Comparison of ENCODE assay signal across 11 cellular contexts in genomic region chr2:176827269-176827668, GRCh38.
DNase-seq lines count a peak whose midpoint lies in the region; ATAC-seq, FAIRE-seq and TF ChIP-seq lines count a peak whose summit lies in the region.
"Had no signal": no experiment of that assay in that cellular context is flagged by ENCODE, and none has a peak within 500 bp of the region (broad histone marks: within the 10 kb centered on the region; RNA-seq: fewer than 3 reads in every experiment).

No MANE protein-coding gene starts in this region.

- CTCF ChIA-PET in activated CD8-positive, alpha-beta memory T cell treated with anti-CD3 and anti-CD28 coated beads, Interleukin-2, amount 10 ng/mL, durations not matched to agents 7 days and 5 days (lab: Charles Lee): interaction anchor here (0.5 to 2.5 kb wide), 5 partner anchors 10 to 321 kb away, joined by 3 to 9 read pairs (median 4); no protein-coding TSS in a partner anchor
- CTCF ChIA-PET in K562 (lab: Yijun Ruan, JAX; ENCODE audit: low intra/inter-chr PET ratio): no interaction called here

- H3K4me3 Mint-ChIP-seq in activated CD8-positive, alpha-beta memory T cell treated with anti-CD3 and anti-CD28 coated beads, Interleukin-2, amount 10 ng/mL, durations not matched to agents 7 days and 5 days: peak overlapping the region; percentile 56
- H3K4me3 Mint-ChIP-seq: WTC11 had no signal

- TF ChIP-seq POLR2A in K562 (conservative IDR thresholded peaks at IDR 0.05): no peak

- H3K4me1 Mint-ChIP-seq in activated CD8-positive, alpha-beta memory T cell treated with anti-CD3 and anti-CD28 coated beads, Interleukin-2, amount 10 ng/mL, durations not matched to agents 7 days and 5 days: peaks cover 60% of the 10 kb centered on the region

- TF ChIP-seq CTCF in K562 (IDR thresholded peaks at IDR 0.05 in 2 of 3, conservative IDR thresholded peaks at IDR 0.05 in 1 of 3; ENCODE audit: insufficient read depth in 2 of 3, low read depth in 1 of 3, low read length in 3 of 3) (no peak), colonic mucosa (IDR thresholded peaks at IDR 0.05) (no peak)

- no peaks in the 10 kb centered on the region for H3K9me2 ChIP-seq in Karpas-422 (replicated peaks; ENCODE audit: insufficient read depth, low read length)

- no peak for TF ChIP-seq EP300 in K562 (IDR thresholded peaks at IDR 0.05; ENCODE audit: low read length)

- H2AFZ ChIP-seq in Karpas-422 (ENCODE audit: low read length) (peak overlapping the region; percentile 78), K562 (ENCODE audit: low read depth, low read length) (no peak overlapping the region)

- no peaks in the 10 kb centered on the region for H3K9me1 ChIP-seq in K562 (ENCODE audit: control insufficient read depth, insufficient read depth, low read length)

- H3K27me3 ChIP-seq in Karpas-422 (ENCODE audit: low read length): no peaks in the 10 kb centered on the region
- H3K27me3 ChIP-seq in K562 (ENCODE audit: control insufficient read depth in 2 of 2, insufficient read depth in 2 of 2, low read length in 2 of 2): peaks cover 0 to 5% of the 10 kb centered on the region in 2 experiments; a peak in 3 of 5 replicates
- H3K27me3 ChIP-seq in colonic mucosa: no peaks in the 10 kb centered on the region

- no peaks in the 10 kb centered on the region for H4K20me1 ChIP-seq in Karpas-422 (ENCODE audit: insufficient read depth, low read depth, low read length)
- H4K20me1 ChIP-seq in K562 (replicated peaks; ENCODE audit: control insufficient read depth, insufficient read depth, low read length): no peaks in the 10 kb centered on the region

- FAIRE-seq in K562 (lab: Jason Lieb, UNC): no peak

- H3K4me1 ChIP-seq in Karpas-422 (ENCODE audit: low read length) (peaks cover 17% of the 10 kb centered on the region), K562 (replicated peaks in 1 of 2; ENCODE audit: control insufficient read depth in 2 of 2, insufficient read depth in 2 of 2, low read length in 2 of 2) (no peaks in the 10 kb centered on the region), colonic mucosa (no peaks in the 10 kb centered on the region)
- H3K4me1 ChIP-seq: HAP-1 had no signal

- intact Hi-C loops in K562 (cut with micrococcal nuclease): no loop called here
- intact Hi-C loops in colonic mucosa (cut with DNase I): no loop called here

- H3K9me3 ChIP-seq in Karpas-422 (ENCODE audit: low read length): no peaks in the 10 kb centered on the region
- no peaks in the 10 kb centered on the region for H3K9me3 ChIP-seq in K562 (replicated peaks; ENCODE audit: control insufficient read depth, insufficient read depth, low read depth, low read length)
- H3K9me3 ChIP-seq in colonic mucosa: no peaks in the 10 kb centered on the region
- H3K9me3 ChIP-seq: HAP-1 had no signal

- in situ Hi-C loops in K562 (cut with MboI): no loop called here

- no peaks in the 10 kb centered on the region for H3K27me3 Mint-ChIP-seq in activated CD8-positive, alpha-beta memory T cell treated with anti-CD3 and anti-CD28 coated beads, Interleukin-2, amount 10 ng/mL, durations not matched to agents 7 days and 5 days

- H3K4me2 ChIP-seq in Karpas-422 (ENCODE audit: low read depth, low read length, poor library complexity, severe bottlenecking): peak overlapping the region; percentile 21
- no peak overlapping the region for H3K4me2 ChIP-seq in K562 (ENCODE audit: insufficient read depth, low read length)

- peaks cover 13% of the 10 kb centered on the region for H3K36me3 Mint-ChIP-seq in activated CD8-positive, alpha-beta memory T cell treated with anti-CD3 and anti-CD28 coated beads, Interleukin-2, amount 10 ng/mL, durations not matched to agents 7 days and 5 days
- H3K36me3 Mint-ChIP-seq: WTC11 had no signal

- peak overlapping the region; percentile 95 for H3K27ac Mint-ChIP-seq in activated CD8-positive, alpha-beta memory T cell treated with anti-CD3 and anti-CD28 coated beads, Interleukin-2, amount 10 ng/mL, durations not matched to agents 7 days and 5 days
- H3K27ac Mint-ChIP-seq: WTC11 had no signal

- no peak overlapping the region for H3K27ac ChIP-seq in Karpas-422 (ENCODE audit: low read length)
- H3K27ac ChIP-seq in K562 (ENCODE audit: extremely low read depth, low read depth, low read length): no peak overlapping the region
- H3K27ac ChIP-seq in colonic mucosa: no peak overlapping the region
- H3K27ac ChIP-seq: C4-2B had no signal

- ATAC-seq in activated CD8-positive, alpha-beta memory T cell treated with anti-CD3 and anti-CD28 coated beads, Interleukin-2, amount 10 ng/mL, durations not matched to agents 7 days and 5 days: no peak
- ATAC-seq in K562: no peak
- no peak for ATAC-seq in GM21423 (IDR thresholded peaks at IDR 0.05; ENCODE audit: unreplicated experiment)
- ATAC-seq in GM18868 (IDR thresholded peaks at IDR 0.05; ENCODE audit: unreplicated experiment): no peak
- ATAC-seq: WTC11 had no signal

- H3K36me3 ChIP-seq in Karpas-422 (ENCODE audit: insufficient read depth, low read length) (no peaks in the 10 kb centered on the region), K562 (ENCODE audit: control insufficient read depth, insufficient read depth, low read length) (no peaks in the 10 kb centered on the region), colonic mucosa (no peaks in the 10 kb centered on the region)
- H3K36me3 ChIP-seq: HAP-1 had no signal

- WGBS in K562 (ENCODE audit: insufficient coverage, low coverage, missing lambda C conversion rate): 0% methylated on average over 3 of the region's 3 CpGs

- DNase-seq in Karpas-422: no peak
- peak; percentile 61 for DNase-seq in activated CD8-positive, alpha-beta memory T cell treated with anti-CD3 and anti-CD28 coated beads, Interleukin-2, amount 10 ng/mL, durations not matched to agents 7 days and 5 days
- DNase-seq in K562 (ENCODE audit: extremely low read depth in 1 of 4, low spot score in 3 of 4): no peak
- peak; percentile 17 for DNase-seq in stimulated activated CD8-positive, alpha-beta memory T cell treated with anti-CD3 and anti-CD28 coated beads, Interleukin-12 subunit alpha, Interleukin-12 subunit beta, amount 100 ng/mL, for 24 hours (ENCODE audit: extremely low read depth)
- no peak for DNase-seq in colonic mucosa
- DNase-seq: NCI-H748 treated with DMSO at 0.1 percent for 48 hours had no signal

- H3K4me3 ChIP-seq in Karpas-422 (ENCODE audit: low read length) (no peak overlapping the region), K562 (no peak overlapping the region), colonic mucosa (no peak overlapping the region)
- H3K4me3 ChIP-seq: HAP-1 had no signal

- H3K79me2 ChIP-seq in Karpas-422 (ENCODE audit: low read length): no peaks in the 10 kb centered on the region
- no peaks in the 10 kb centered on the region for H3K79me2 ChIP-seq in K562 (ENCODE audit: control insufficient read depth, insufficient read depth, low read length)

- POLR2A ChIA-PET in K562 (lab: Yijun Ruan, JAX): no interaction called here

- no TSS peak for BruUV-seq in K562 (replicated peaks; lab: Mats Ljungman, UMichigan)

- no peak overlapping the region for H3K9ac ChIP-seq in Karpas-422 (ENCODE audit: low read length)
- no peak overlapping the region for H3K9ac ChIP-seq in K562 (ENCODE audit: insufficient read depth in 1 of 2, low read depth in 2 of 2, low read length in 2 of 2)
- no peak overlapping the region for H3K9ac ChIP-seq in colonic mucosa (ENCODE audit: low read depth in 2 of 2, low read length in 2 of 2)

- H3K9me3 Mint-ChIP-seq in activated CD8-positive, alpha-beta memory T cell treated with anti-CD3 and anti-CD28 coated beads, Interleukin-2, amount 10 ng/mL, durations not matched to agents 7 days and 5 days (ENCODE audit: low read depth): peaks cover 2% of the 10 kb centered on the region
- H3K9me3 Mint-ChIP-seq: WTC11 had no signal

- no peak for TF ChIP-seq RAD21 in K562 (CRISPR knock-in tag; conservative IDR thresholded peaks at IDR 0.05 in 1 of 2, IDR thresholded peaks at IDR 0.05 in 1 of 2)

TF ChIP-seq in K562, 482 proteins besides CTCF, POLR2A, EP300 and RAD21:
- TF ChIP-seq EGR1 (conservative IDR thresholded peaks at IDR 0.05) (0 out of 2 replicates have a peak, but pooled peaks have one; percentile 11), SNIP1 (IDR thresholded peaks at IDR 0.05; ENCODE audit: low read depth) (no peak), POLR2H (tag; IDR thresholded peaks at IDR 0.05; ENCODE audit: low read depth) (no peak), CAMTA2 (CRISPR knock-in tag; conservative IDR thresholded peaks at IDR 0.05) (no peak), SMAD4 (CRISPR knock-in tag; conservative IDR thresholded peaks at IDR 0.05) (no peak), PHB (CRISPR knock-in tag; IDR thresholded peaks at IDR 0.05) (no peak), MEF2D (tag; conservative IDR thresholded peaks at IDR 0.05; ENCODE audit: low read depth) (no peak), CHD2 (IDR thresholded peaks at IDR 0.05; ENCODE audit: low read depth, low read length) (no peak)
- TF ChIP-seq, protein P1, sequence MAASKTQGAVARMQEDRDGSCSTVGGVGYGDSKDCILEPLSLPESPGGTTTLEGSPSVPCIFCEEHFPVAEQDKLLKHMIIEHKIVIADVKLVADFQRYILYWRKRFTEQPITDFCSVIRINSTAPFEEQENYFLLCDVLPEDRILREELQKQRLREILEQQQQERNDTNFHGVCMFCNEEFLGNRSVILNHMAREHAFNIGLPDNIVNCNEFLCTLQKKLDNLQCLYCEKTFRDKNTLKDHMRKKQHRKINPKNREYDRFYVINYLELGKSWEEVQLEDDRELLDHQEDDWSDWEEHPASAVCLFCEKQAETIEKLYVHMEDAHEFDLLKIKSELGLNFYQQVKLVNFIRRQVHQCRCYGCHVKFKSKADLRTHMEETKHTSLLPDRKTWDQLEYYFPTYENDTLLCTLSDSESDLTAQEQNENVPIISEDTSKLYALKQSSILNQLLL (CRISPR knock-in tag; IDR thresholded peaks at IDR 0.05; ENCODE audit: borderline replicate concordance): no peak

Comparison
In these comparisons a context has a peak if more than half of its experiments do, and no peak if none do; other contexts are left out.
1. DNase-seq: peak in activated CD8-positive, alpha-beta memory T cell treated with anti-CD3 and anti-CD28 coated beads, Interleukin-2, amount 10 ng/mL, durations not matched to agents 7 days and 5 days (single experiment) and stimulated activated CD8-positive, alpha-beta memory T cell treated with anti-CD3 and anti-CD28 coated beads, Interleukin-12 subunit alpha, Interleukin-12 subunit beta, amount 100 ng/mL, for 24 hours (single experiment); none in Karpas-422 (single experiment), K562 (0 of 4) and colonic mucosa (single experiment).